8 cellular contexts compared by ENCODE assay signal in genomic region chr6:116764961-116765841, GRCh38. TPM values are rescaled to one million over a fixed set of nuclear protein-coding genes. Genes with fewer than 3 reads are reported as not detected.
DNase-seq lines count a peak whose midpoint lies in the region; ATAC-seq lines count a peak whose summit lies in the region.

FAM162B (minus strand) TSS chr6:116765719; CDS start chr6:116765576, 143 bp downstream.

- H3K14ac ChIP-seq in trophoblast cell (ENCODE audit: low read length): no peak within 1 kb of the TSS

- H4K8ac ChIP-seq in trophoblast cell (ENCODE audit: low read depth, low read length): no peak within 1 kb of the TSS

- H3K18ac ChIP-seq in trophoblast cell (ENCODE audit: low read length): no peak within 1 kb of the TSS

- DNase-seq in activated CD4-positive, alpha-beta T cell treated with anti-CD3 and anti-CD28 coated beads, Interleukin-2, amount 10 ng/mL, durations not matched to agents 7 days and 5 days: no peak
- DNase-seq in activated CD4-positive, alpha-beta T cell treated with anti-CD3 and anti-CD28 coated beads, Interleukin-2, amount 50 U/mL, for 4 hours: no peak
- peak; percentile 27 to 29 for DNase-seq in activated T-cell treated with anti-CD3 and anti-CD28 coated beads, Interleukin-2, amount 50 U/mL, for 48 hours
- DNase-seq in cardiac septum (ENCODE audit: low spot score) (peak; percentile 76), trophoblast cell (peak; percentile 81 to 85), epidermal melanocyte (ENCODE audit: insufficient read length, low spot score) (no peak), NCI-H146 treated with DMSO at 0.1 percent for 48 hours (lab: John Stamatoyannopoulos, UW; ENCODE audit: unreplicated experiment) (no peak)

- no peak within 1 kb of the TSS for H2BK12ac ChIP-seq in trophoblast cell (ENCODE audit: low read length)

- no peak for ATAC-seq in HG02610 (IDR thresholded peaks at IDR 0.05; ENCODE audit: unreplicated experiment)

- no peak within 1 kb of the TSS for H3K9ac ChIP-seq in trophoblast cell (ENCODE audit: low read length)

- H4K12ac ChIP-seq in trophoblast cell (ENCODE audit: low read depth, low read length): no peak within 1 kb of the TSS

- no peaks in the 10 kb centered on the region for H3K36me3 ChIP-seq in trophoblast cell (ENCODE audit: control insufficient read depth in 1 of 2, insufficient read depth in 2 of 2, low read length in 2 of 2)

- no peaks in the 10 kb centered on the region for H3K79me1 ChIP-seq in trophoblast cell (ENCODE audit: low read length)

- H3K23ac ChIP-seq in trophoblast cell (ENCODE audit: low read length): no peak within 1 kb of the TSS

- H2BK120ac ChIP-seq in trophoblast cell (ENCODE audit: insufficient read depth, low read length, poor library complexity): no peak within 1 kb of the TSS

- H3K36me3 Mint-ChIP-seq in activated CD4-positive, alpha-beta T cell treated with anti-CD3 and anti-CD28 coated beads, Interleukin-2, amount 10 ng/mL, durations not matched to agents 7 days and 5 days (ENCODE audit: low read depth): no peaks in the 10 kb centered on the region

- H3K27me3 Mint-ChIP-seq in activated CD4-positive, alpha-beta T cell treated with anti-CD3 and anti-CD28 coated beads, Interleukin-2, amount 10 ng/mL, durations not matched to agents 7 days and 5 days: peaks cover 61% of the 10 kb centered on the region

- H3K9me3 Mint-ChIP-seq in activated CD4-positive, alpha-beta T cell treated with anti-CD3 and anti-CD28 coated beads, Interleukin-2, amount 10 ng/mL, durations not matched to agents 7 days and 5 days: no peaks in the 10 kb centered on the region

- no peak within 1 kb of the TSS for H2BK5ac ChIP-seq in trophoblast cell (ENCODE audit: low read depth, low read length, poor library complexity)

- H2AFZ ChIP-seq in trophoblast cell (ENCODE audit: insufficient read depth, low read length, poor library complexity): peak within 1 kb of the TSS; percentile 17

- H3K9me3 ChIP-seq in trophoblast cell (ENCODE audit: insufficient read depth, low read depth, low read length): no peaks in the 10 kb centered on the region

- H3K4me1 Mint-ChIP-seq in activated CD4-positive, alpha-beta T cell treated with anti-CD3 and anti-CD28 coated beads, Interleukin-2, amount 10 ng/mL, durations not matched to agents 7 days and 5 days: peaks cover 11% of the 10 kb centered on the region

- H3K4me3 Mint-ChIP-seq in activated CD4-positive, alpha-beta T cell treated with anti-CD3 and anti-CD28 coated beads, Interleukin-2, amount 10 ng/mL, durations not matched to agents 7 days and 5 days: peak within 1 kb of the TSS; percentile 60

- H3K4me3 ChIP-seq in trophoblast cell (ENCODE audit: low read depth, low read length): peak within 1 kb of the TSS; percentile 64

- H4K91ac ChIP-seq in trophoblast cell (ENCODE audit: low read depth, low read length): no peak within 1 kb of the TSS

- H3K4me1 ChIP-seq in trophoblast cell (ENCODE audit: control insufficient read depth in 1 of 2, insufficient read depth in 2 of 2, low read length in 2 of 2): peaks cover 6 to 10% of the 10 kb centered on the region in 2 experiments

- H3K27me3 ChIP-seq in trophoblast cell (ENCODE audit: insufficient read depth, low read length): peaks cover 16% of the 10 kb centered on the region

- H3K27ac ChIP-seq in trophoblast cell (ENCODE audit: low read depth, low read length): no peak within 1 kb of the TSS

- H3K79me2 ChIP-seq in trophoblast cell (ENCODE audit: control insufficient read depth, insufficient read depth, low read length, poor library complexity): no peaks in the 10 kb centered on the region

- POLR2A ChIA-PET in activated CD4-positive, alpha-beta T cell treated with anti-CD3 and anti-CD28 coated beads, Interleukin-2, amount 10 ng/mL, durations not matched to agents 7 days and 5 days (lab: Charles Lee): no interaction called here

- no CpG with 5 or more reads among the region's 89 CpGs for WGBS in trophoblast cell (ENCODE audit: extremely low coverage, insufficient coverage, insufficient read length)

- CTCF ChIA-PET in activated CD4-positive, alpha-beta T cell treated with anti-CD3 and anti-CD28 coated beads, Interleukin-2, amount 10 ng/mL, durations not matched to agents 7 days and 5 days (lab: Charles Lee): no interaction called here

- intact Hi-C loops in cardiac septum (cut with DNase I): loop anchor here (10.0 kb wide), 1 partner anchor 190 kb away; no protein-coding TSS in a partner anchor

- peak within 1 kb of the TSS; percentile 84 for H3K4me2 ChIP-seq in trophoblast cell (ENCODE audit: low read length)

- no peak within 1 kb of the TSS for H2AK5ac ChIP-seq in trophoblast cell (ENCODE audit: low read length)

- H3K4ac ChIP-seq in trophoblast cell (ENCODE audit: low read depth, low read length): no peak within 1 kb of the TSS

- no peak within 1 kb of the TSS for H3K27ac Mint-ChIP-seq in activated CD4-positive, alpha-beta T cell treated with anti-CD3 and anti-CD28 coated beads, Interleukin-2, amount 10 ng/mL, durations not matched to agents 7 days and 5 days

RNA-seq across cellular contexts. Expression of gene FAM162B, which starts in this region (rescaled TPM):
- total RNA-seq in activated CD4-positive, alpha-beta T cell treated with anti-CD3 and anti-CD28 coated beads, Interleukin-2, amount 10 ng/mL, durations not matched to agents 7 days and 5 days: not detected
- total RNA-seq in cardiac septum: 2.7 TPM
- 0.19 and 0.23 TPM in 2 replicates for polyA plus RNA-seq in trophoblast cell (2013)

Comparison
In these comparisons a context has a peak if more than half of its experiments do, and no peak if none do; other contexts are left out.
1. DNase-seq: peak in activated T-cell treated with anti-CD3 and anti-CD28 coated beads, Interleukin-2, amount 50 U/mL, for 48 hours (2 of 2), cardiac septum (single experiment) and trophoblast cell (2 of 2); none in activated CD4-positive, alpha-beta T cell treated with anti-CD3 and anti-CD28 coated beads, Interleukin-2, amount 10 ng/mL, durations not matched to agents 7 days and 5 days (single experiment), activated CD4-positive, alpha-beta T cell treated with anti-CD3 and anti-CD28 coated beads, Interleukin-2, amount 50 U/mL, for 4 hours (0 of 2), epidermal melanocyte (single experiment) and NCI-H146 treated with DMSO at 0.1 percent for 48 hours (single experiment).